Comparison of ENCODE assay signal across 8 cellular contexts in genomic region chr19:1354496-1355257, GRCh38. TPM values are rescaled to one million over a fixed set of nuclear protein-coding genes. Genes with fewer than 3 reads are reported as not detected.
DNase-seq lines count a peak whose midpoint lies in the region; ATAC-seq, FAIRE-seq and TF ChIP-seq lines count a peak whose summit lies in the region.

No MANE protein-coding gene starts in this region.

- H3K27ac ChIP-seq in A673 (ENCODE audit: low read depth, low read length, poor library complexity, severe bottlenecking) (peak overlapping the region; percentile 93), spleen (peak overlapping the region; percentile 84 to 99 (median 94))

- H3K4me1 ChIP-seq in A673 (ENCODE audit: insufficient read depth, low read length, poor library complexity, severe bottlenecking) = peaks cover 28% of the 10 kb centered on the region
- H3K4me1 ChIP-seq in spleen = peaks cover 0 to 37% (median 25%) of the 10 kb centered on the region in 6 donors

- CTCF ChIA-PET in A673 (lab: Charles Lee) = interaction anchor here (1.1 kb wide), 1 partner anchor 8 kb away, joined by 3 read pairs; no protein-coding TSS in a partner anchor

- no TSS peak for BruUV-seq in A673 (replicated peaks; lab: Mats Ljungman, UMichigan)

- peak overlapping the region; percentile 80 for H3K4me3 ChIP-seq in A673 (ENCODE audit: low read depth, low read length, poor library complexity, severe bottlenecking)
- peak overlapping the region; percentile 81 for H3K4me3 ChIP-seq in WI38 (ENCODE audit: low read depth, low read length)
- H3K4me3 ChIP-seq in bronchial epithelial cell (ENCODE audit: low read depth, low read length) = peak overlapping the region; percentile 82
- H3K4me3 ChIP-seq in spleen = peak overlapping the region; percentile 60 to 93 (median 82)

- ATAC-seq in GM18867 (IDR thresholded peaks at IDR 0.05; ENCODE audit: unreplicated experiment) (peak; percentile 92), HG03097 (IDR thresholded peaks at IDR 0.05; ENCODE audit: low FRiP score, unreplicated experiment) (peak; percentile 90)

- intact Hi-C loops in A673 (cut with micrococcal nuclease; ENCODE audit: unreplicated experiment) (loop anchor here (2.0 kb wide), 1 partner anchor 28 kb away; the partner anchor contains the start of gene NDUFS7), spleen (cut with DNase I; ENCODE audit: low total_unique reads) (no loop called here)

- WGBS in spleen, 5 donors = 0 to 1% (median 0%) methylated on average over 12 to 101 of the region's 101 CpGs

- DNase-seq in A673 (ENCODE audit: low spot score) = peak; percentile 95
- peak; percentile 85 for DNase-seq in NCI-H2171 (lab: John Stamatoyannopoulos, UW)
- peak; percentile 67 for DNase-seq in bronchial epithelial cell (ENCODE audit: low read depth)
- peak; percentile 88 for DNase-seq in inferior parietal cortex (ENCODE audit: extremely low spot score)
- DNase-seq in spleen = peak; percentile 96

- POLR2A ChIA-PET in A673 (lab: Charles Lee; ENCODE audit: low non-redundant PET) = interaction anchor here (0.5 kb wide), 1 partner anchor 86 kb away, joined by 3 read pairs; the partner anchor contains the start of gene CIRBP

- peak in 1 of 3 donors; percentile 26 for TF ChIP-seq POLR2A in spleen (IDR thresholded peaks at IDR 0.05)

- H3K27me3 ChIP-seq in A673 (replicated peaks; ENCODE audit: insufficient read depth, low read depth, low read length, poor library complexity) (no peaks in the 10 kb centered on the region), bronchial epithelial cell (ENCODE audit: control insufficient read depth, insufficient read depth, low read length) (no peaks in the 10 kb centered on the region), spleen (replicated peaks in 1 of 7) (no peaks in the 10 kb centered on the region)

- H3K9me3 ChIP-seq in A673 (ENCODE audit: low read depth, low read length, poor library complexity, severe bottlenecking) (no peaks in the 10 kb centered on the region), spleen (no peaks in the 10 kb centered on the region)

- no peak for TF ChIP-seq CTCF in A673 (conservative IDR thresholded peaks at IDR 0.05; ENCODE audit: low read depth, low read length)
- TF ChIP-seq CTCF in WI38 (IDR thresholded peaks at IDR 0.05; ENCODE audit: low read depth, low read length) = no peak
- TF ChIP-seq CTCF in bronchial epithelial cell (IDR thresholded peaks at IDR 0.05; ENCODE audit: insufficient read depth, low read length, severe bottlenecking) = no peak
- peak in 3 of 11 experiments; percentile 11 to 37 (median 14) for TF ChIP-seq CTCF in spleen (IDR thresholded peaks at IDR 0.05 in 8 of 11, conservative IDR thresholded peaks at IDR 0.05 in 3 of 11)

- H3K36me3 ChIP-seq in A673 (ENCODE audit: insufficient read depth, low read length, poor library complexity, severe bottlenecking) (peaks cover 18% of the 10 kb centered on the region), bronchial epithelial cell (ENCODE audit: control insufficient read depth, insufficient read depth, low read length) (peaks cover 12% of the 10 kb centered on the region), spleen (peaks cover 0 to 30% (median 17%) of the 10 kb centered on the region in 6 donors)

- no peak for FAIRE-seq in bronchial epithelial cell (lab: Jason Lieb, UNC)

RNA-seq across cellular contexts. Expression of gene NDUFS7, which starts 29.0 kb away (rescaled TPM):
- 101 and 111 TPM in 2 replicates for total RNA-seq in A673 (2021)
- 101 and 109 TPM in 2 replicates for total RNA-seq in bronchial epithelial cell
- 100 to 1,000 TPM in 1 of 7 donors, 10 to 100 TPM in 6; 64.0 to 133 (median 85.2) TPM for total RNA-seq in spleen
- polyA plus RNA-seq in spleen = 100 to 1,000 TPM in 1 of 3 donors, 10 to 100 TPM in 2; 75.5 to 106 (median 78.0) TPM

RNA-seq across cellular contexts. Expression of gene GAMT, which starts 46.7 kb away (rescaled TPM):
- 18.8 and 28.5 TPM in 2 replicates for total RNA-seq in A673 (2021)
- 6.8 and 9.7 TPM in 2 replicates for total RNA-seq in bronchial epithelial cell
- total RNA-seq in spleen = 10 to 100 TPM in 4 of 7 donors, 1 to 10 TPM in 3; 7.1 to 14.5 (median 11.2) TPM
- polyA plus RNA-seq in spleen = 10 to 100 TPM; 15.2 to 20.4 (median 18.2) TPM

RNA-seq across cellular contexts. Expression of gene DAZAP1, which starts 52.7 kb away (rescaled TPM):
- total RNA-seq in A673 (2021) = 222 and 229 TPM in 2 replicates
- total RNA-seq in bronchial epithelial cell = 115 and 128 TPM in 2 replicates
- 100 to 1,000 TPM in 3 of 7 donors, 10 to 100 TPM in 4; 43.8 to 137 (median 94.6) TPM for total RNA-seq in spleen
- 100 to 1,000 TPM in 2 of 3 donors, 10 to 100 TPM in 1; 80.0 to 133 (median 106) TPM for polyA plus RNA-seq in spleen

Comparison
In these comparisons a context has a peak if more than half of its experiments do, and no peak if none do; other contexts are left out.
1. Peak in every context shown above with its lines: DNase-seq, ATAC-seq, H3K4me3 ChIP-seq and H3K27ac ChIP-seq.